ENCODE assay signal across 19 cellular contexts in genomic region chr11:100984668-100985067, GRCh38.
DNase-seq lines count a peak whose midpoint lies in the region; ATAC-seq and TF ChIP-seq lines count a peak whose summit lies in the region.
"Had no signal": no experiment of that assay in that cellular context is flagged by ENCODE, and none has a peak within 500 bp of the region (broad histone marks: within the 10 kb centered on the region; RNA-seq: fewer than 3 reads in every experiment).

No MANE protein-coding gene starts in this region.

- H3K9me3 Mint-ChIP-seq in activated T-helper 2 cell treated with anti-CD3 and anti-CD28 coated beads, Interferon-gamma antibody, Interleukin-2, Interleukin-4, amounts not matched to agents 10 μg/mL and 5 μg/mL and 100 μg/mL, durations not matched to agents 14 hours and 24 hours and 36 hours, result no peaks in the 10 kb centered on the region
- H3K9me3 Mint-ChIP-seq: dendritic cell treated with granulocyte-macrophage colony-stimulating factor and Interleukin-4, amounts not matched to agents 40 ng/mL and 50 ng/mL, for 4 days; IgD-negative memory B cell had no signal

- H3K4me1 Mint-ChIP-seq in activated T-helper 2 cell treated with anti-CD3 and anti-CD28 coated beads, Interferon-gamma antibody, Interleukin-2, Interleukin-4, amounts not matched to agents 10 μg/mL and 5 μg/mL and 100 μg/mL, durations not matched to agents 14 hours and 24 hours and 36 hours (ENCODE audit: low read depth), result no peaks in the 10 kb centered on the region

- no peaks in the 10 kb centered on the region for H3K27me3 Mint-ChIP-seq in activated T-helper 2 cell treated with anti-CD3 and anti-CD28 coated beads, Interferon-gamma antibody, Interleukin-2, Interleukin-4, amounts not matched to agents 10 μg/mL and 5 μg/mL and 100 μg/mL, durations not matched to agents 14 hours and 24 hours and 36 hours (ENCODE audit: low read depth)
- H3K27me3 Mint-ChIP-seq: dendritic cell treated with granulocyte-macrophage colony-stimulating factor and Interleukin-4, amounts not matched to agents 40 ng/mL and 50 ng/mL, for 4 days; natural killer cell treated with Interleukin-12 subunit alpha and Interleukin-12 subunit beta and Interleukin-15 and Interleukin-18, amount 100 ng/mL, for 72 hours had no signal

- intact Hi-C loops in activated T-helper 2 cell treated with anti-CD3 and anti-CD28 coated beads, Interferon-gamma antibody, Interleukin-2, Interleukin-4, amounts not matched to agents 10 μg/mL and 5 μg/mL and 100 μg/mL, durations not matched to agents 14 hours and 24 hours and 36 hours (cut with micrococcal nuclease), result no loop called here

- H3K27ac Mint-ChIP-seq in activated T-helper 2 cell treated with anti-CD3 and anti-CD28 coated beads, Interferon-gamma antibody, Interleukin-2, Interleukin-4, amounts not matched to agents 10 μg/mL and 5 μg/mL and 100 μg/mL, durations not matched to agents 14 hours and 24 hours and 36 hours, result no peak overlapping the region
- H3K27ac Mint-ChIP-seq: activated CD8-positive, alpha-beta T cell treated with anti-CD3 and anti-CD28 coated beads, Interleukin-2, amount 10 ng/mL, durations not matched to agents 7 days and 5 days; dendritic cell treated with granulocyte-macrophage colony-stimulating factor and Interleukin-4, amounts not matched to agents 40 ng/mL and 50 ng/mL, for 4 days; IgD-negative memory B cell; natural killer cell treated with Interleukin-12 subunit alpha and Interleukin-12 subunit beta and Interleukin-15 and Interleukin-18, amount 100 ng/mL, for 72 hours had no signal

- no peak overlapping the region for H3K4me3 ChIP-seq in right atrium auricular region
- H3K4me3 ChIP-seq: left ventricle myocardium inferior, right lobe of liver had no signal

- H3K27me3 ChIP-seq in right atrium auricular region, result no peaks in the 10 kb centered on the region
- H3K27me3 ChIP-seq: right lobe of liver had no signal

- no peaks in the 10 kb centered on the region for H3K9me3 ChIP-seq in right atrium auricular region
- H3K9me3 ChIP-seq: left ventricle myocardium inferior, right lobe of liver had no signal

- DNase-seq in cerebellum (ENCODE audit: low spot score) (no peak), right atrium auricular region (ENCODE audit: low spot score) (no peak), SKM-1 treated with dmso at 0.1 percent for 144 hours (lab: John Stamatoyannopoulos, UW; ENCODE audit: unreplicated experiment) (no peak)
- no peak for DNase-seq in activated T-helper 2 cell treated with anti-CD3 and anti-CD28 coated beads, Interferon-gamma antibody, Interleukin-2, Interleukin-4, amounts not matched to agents 10 μg/mL and 5 μg/mL and 100 μg/mL, durations not matched to agents 14 hours and 24 hours and 36 hours (ENCODE audit: low spot score)
- DNase-seq: activated CD8-positive, alpha-beta T cell treated with anti-CD3 and anti-CD28 coated beads, Interleukin-2, amount 10 ng/mL, durations not matched to agents 7 days and 5 days; activated effector memory CD4-positive, alpha-beta T cell treated with Interleukin-2 at 50 U/mL for 16 hours; hypothalamus; left ventricle myocardium inferior; NCI-H748 treated with DMSO at 0.1 percent for 48 hours; right lobe of liver; SIG-M5; stimulated activated CD4-positive, alpha-beta T cell treated with anti-CD3 and anti-CD28 coated beads, Interleukin-4, amount 100 ng/mL, for 1 hour had no signal

- no peaks in the 10 kb centered on the region for H3K36me3 ChIP-seq in right atrium auricular region
- H3K36me3 ChIP-seq: right lobe of liver had no signal

- H3K4me3 Mint-ChIP-seq in activated T-helper 2 cell treated with anti-CD3 and anti-CD28 coated beads, Interferon-gamma antibody, Interleukin-2, Interleukin-4, amounts not matched to agents 10 μg/mL and 5 μg/mL and 100 μg/mL, durations not matched to agents 14 hours and 24 hours and 36 hours (ENCODE audit: low read depth), result no peak overlapping the region
- H3K4me3 Mint-ChIP-seq: activated CD8-positive, alpha-beta T cell treated with anti-CD3 and anti-CD28 coated beads, Interleukin-2, amount 10 ng/mL, durations not matched to agents 7 days and 5 days; dendritic cell treated with granulocyte-macrophage colony-stimulating factor and Interleukin-4, amounts not matched to agents 40 ng/mL and 50 ng/mL, for 4 days; IgD-negative memory B cell; natural killer cell treated with Interleukin-12 subunit alpha and Interleukin-12 subunit beta and Interleukin-15 and Interleukin-18, amount 100 ng/mL, for 72 hours had no signal

- no peak overlapping the region for H3K27ac ChIP-seq in right atrium auricular region
- H3K27ac ChIP-seq: left ventricle myocardium inferior, right lobe of liver had no signal

- ATAC-seq in GM18498 (IDR thresholded peaks at IDR 0.05; ENCODE audit: unreplicated experiment) (peak; percentile 95), GM19397 (IDR thresholded peaks at IDR 0.05; ENCODE audit: unreplicated experiment) (peak; percentile 60), HG02852 (IDR thresholded peaks at IDR 0.05; ENCODE audit: unreplicated experiment) (peak; percentile 94), HG03520 (IDR thresholded peaks at IDR 0.05; ENCODE audit: unreplicated experiment) (peak; percentile 64)
- ATAC-seq: activated CD8-positive, alpha-beta T cell treated with anti-CD3 and anti-CD28 coated beads, Interleukin-2, amount 10 ng/mL, durations not matched to agents 7 days and 5 days; natural killer cell treated with Interleukin-12 subunit alpha and Interleukin-12 subunit beta and Interleukin-15 and Interleukin-18, amount 100 ng/mL, for 72 hours; right lobe of liver had no signal

- H3K36me3 Mint-ChIP-seq in activated T-helper 2 cell treated with anti-CD3 and anti-CD28 coated beads, Interferon-gamma antibody, Interleukin-2, Interleukin-4, amounts not matched to agents 10 μg/mL and 5 μg/mL and 100 μg/mL, durations not matched to agents 14 hours and 24 hours and 36 hours (ENCODE audit: low read depth), result no peaks in the 10 kb centered on the region
- H3K36me3 Mint-ChIP-seq: natural killer cell treated with Interleukin-12 subunit alpha and Interleukin-12 subunit beta and Interleukin-15 and Interleukin-18, amount 100 ng/mL, for 72 hours had no signal

- TF ChIP-seq CTCF in right atrium auricular region (IDR thresholded peaks at IDR 0.05), result no peak

- H3K4me1 ChIP-seq in right atrium auricular region, result no peaks in the 10 kb centered on the region
- H3K4me1 ChIP-seq: left ventricle myocardium inferior, right lobe of liver had no signal
